ENCODE assay signal across 12 cellular contexts in the genomic region with DNA sequence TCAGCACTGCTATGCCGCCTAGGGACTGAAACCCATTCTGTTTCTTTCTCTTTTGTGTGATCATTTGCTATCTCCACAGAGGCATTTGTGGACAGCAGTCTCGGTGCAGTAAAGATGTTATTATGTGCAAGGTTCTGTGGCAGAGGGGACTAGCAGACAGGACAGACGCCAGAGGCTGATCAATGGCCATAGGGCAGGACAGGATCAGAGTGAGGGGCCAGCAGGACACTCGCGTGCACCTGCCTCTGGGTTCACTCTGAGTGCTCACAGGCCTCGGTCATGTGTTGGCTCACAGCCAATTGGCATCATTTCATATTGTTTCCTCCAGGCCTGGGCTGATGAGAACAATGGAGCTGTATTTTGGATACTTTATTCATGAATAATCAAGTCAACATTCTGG.
DNase-seq lines count a peak whose midpoint lies in the region; ATAC-seq and FAIRE-seq lines count a peak whose summit lies in the region.
"Had no signal": no experiment of that assay in that cellular context is flagged by ENCODE, and none has a peak within 500 bp of the region (broad histone marks: within the 10 kb centered on the region; RNA-seq: fewer than 3 reads in every experiment).

No MANE protein-coding gene starts in this region.

- H3K9me3 Mint-ChIP-seq in activated CD8-positive, alpha-beta T cell treated with anti-CD3 and anti-CD28 coated beads, Interleukin-2, amount 10 ng/mL, durations not matched to agents 7 days and 5 days (ENCODE audit: insufficient read depth), result no peaks in the 10 kb centered on the region
- no peaks in the 10 kb centered on the region for H3K9me3 Mint-ChIP-seq in stimulated activated naive B cell treated with anti-CD40 and anti-IgM and Interleukin-4, amounts not matched to agents 10 μg/mL and 1 μg/mL and 100 μg/mL, for 72 hours

- H3K36me3 Mint-ChIP-seq in activated CD8-positive, alpha-beta T cell treated with anti-CD3 and anti-CD28 coated beads, Interleukin-2, amount 10 ng/mL, durations not matched to agents 7 days and 5 days (ENCODE audit: low read depth), result no peaks in the 10 kb centered on the region
- no peaks in the 10 kb centered on the region for H3K36me3 Mint-ChIP-seq in stimulated activated naive B cell treated with anti-CD40 and anti-IgM and Interleukin-4, amounts not matched to agents 10 μg/mL and 1 μg/mL and 100 μg/mL, for 72 hours
- H3K36me3 Mint-ChIP-seq: immature natural killer cell had no signal

- WGBS in small intestine, 3 donors, result 16 to 43% (median 29%) methylated on average over 6 of the region's 6 CpGs

- H3K4me1 Mint-ChIP-seq in activated CD8-positive, alpha-beta T cell treated with anti-CD3 and anti-CD28 coated beads, Interleukin-2, amount 10 ng/mL, durations not matched to agents 7 days and 5 days (ENCODE audit: low read depth), result no peaks in the 10 kb centered on the region
- H3K4me1 Mint-ChIP-seq in stimulated activated naive B cell treated with anti-CD40 and anti-IgM and Interleukin-4, amounts not matched to agents 10 μg/mL and 1 μg/mL and 100 μg/mL, for 72 hours, result no peaks in the 10 kb centered on the region
- H3K4me1 Mint-ChIP-seq: immature natural killer cell had no signal

- no peak overlapping the region for H3K27ac ChIP-seq in small intestine (ENCODE audit: low read depth in 1 of 2, low read length in 1 of 2)
- H3K27ac ChIP-seq: PC-9, thoracic aorta had no signal

- no peaks in the 10 kb centered on the region for H3K27me3 Mint-ChIP-seq in activated CD8-positive, alpha-beta T cell treated with anti-CD3 and anti-CD28 coated beads, Interleukin-2, amount 10 ng/mL, durations not matched to agents 7 days and 5 days (ENCODE audit: low read depth)
- peaks cover 0 to 8% of the 10 kb centered on the region in 2 donors for H3K27me3 Mint-ChIP-seq in stimulated activated naive B cell treated with anti-CD40 and anti-IgM and Interleukin-4, amounts not matched to agents 10 μg/mL and 1 μg/mL and 100 μg/mL, for 72 hours

- no peaks in the 10 kb centered on the region for H3K9me3 ChIP-seq in small intestine (ENCODE audit: control insufficient read depth, low read depth)
- H3K9me3 ChIP-seq: thoracic aorta had no signal

- FAIRE-seq in small intestine (lab: Jason Lieb, UNC) (no peak), RCC 7860 (lab: Jason Lieb, UNC) (no peak)

- no peaks in the 10 kb centered on the region for H3K4me1 ChIP-seq in small intestine (ENCODE audit: control insufficient read depth in 2 of 2, insufficient read depth in 1 of 2, low read depth in 1 of 2, low read length in 1 of 2)

- DNase-seq in NCI-H2171 treated with DMSO at 0.1 percent for 48 hours (lab: John Stamatoyannopoulos, UW) (peak; percentile 8), NCI-H2171 (lab: John Stamatoyannopoulos, UW) (no peak), RPMI7951 (ENCODE audit: low read depth) (peak; percentile 33), globus pallidus (ENCODE audit: low spot score) (peak; percentile 43), small intestine (peak; percentile 2), RCC 7860 (ENCODE audit: low spot score) (no peak)
- no peak for DNase-seq in activated CD8-positive, alpha-beta T cell treated with anti-CD3 and anti-CD28 coated beads, Interleukin-2, amount 10 ng/mL, durations not matched to agents 7 days and 5 days
- DNase-seq in stimulated activated naive B cell treated with anti-CD40 and anti-IgM and Interleukin-4, amounts not matched to agents 10 μg/mL and 1 μg/mL and 100 μg/mL, for 72 hours, result no peak
- DNase-seq: cerebellar nuclear complex, immature natural killer cell had no signal

- H3K4me3 ChIP-seq in small intestine (ENCODE audit: low read depth in 1 of 2, low read length in 2 of 2), result no peak overlapping the region
- H3K4me3 ChIP-seq: PC-9, thoracic aorta had no signal

- no peak overlapping the region for H3K27ac Mint-ChIP-seq in activated CD8-positive, alpha-beta T cell treated with anti-CD3 and anti-CD28 coated beads, Interleukin-2, amount 10 ng/mL, durations not matched to agents 7 days and 5 days
- H3K27ac Mint-ChIP-seq in stimulated activated naive B cell treated with anti-CD40 and anti-IgM and Interleukin-4, amounts not matched to agents 10 μg/mL and 1 μg/mL and 100 μg/mL, for 72 hours, result no peak overlapping the region
- H3K27ac Mint-ChIP-seq: immature natural killer cell had no signal

- CTCF ChIA-PET in activated CD8-positive, alpha-beta T cell treated with anti-CD3 and anti-CD28 coated beads, Interleukin-2, amount 10 ng/mL, durations not matched to agents 7 days and 5 days (lab: Charles Lee), result no interaction called here

- no peak for ATAC-seq in activated CD8-positive, alpha-beta T cell treated with anti-CD3 and anti-CD28 coated beads, Interleukin-2, amount 10 ng/mL, durations not matched to agents 7 days and 5 days
- no peak for ATAC-seq in stimulated activated naive B cell treated with anti-CD40 and anti-IgM and Interleukin-4, amounts not matched to agents 10 μg/mL and 1 μg/mL and 100 μg/mL, for 72 hours (replicated peaks)

- H3K36me3 ChIP-seq in small intestine (ENCODE audit: control insufficient read depth in 2 of 2, insufficient read depth in 2 of 2, low read length in 2 of 2), result no peaks in the 10 kb centered on the region
- H3K36me3 ChIP-seq: thoracic aorta had no signal

- H3K27me3 ChIP-seq in small intestine (ENCODE audit: control insufficient read depth in 2 of 2, insufficient read depth in 2 of 2, low read length in 2 of 2), result no peaks in the 10 kb centered on the region

- POLR2A ChIA-PET in activated CD8-positive, alpha-beta T cell treated with anti-CD3 and anti-CD28 coated beads, Interleukin-2, amount 10 ng/mL, durations not matched to agents 7 days and 5 days (lab: Charles Lee), result no interaction called here

- no peak overlapping the region for H3K4me3 Mint-ChIP-seq in activated CD8-positive, alpha-beta T cell treated with anti-CD3 and anti-CD28 coated beads, Interleukin-2, amount 10 ng/mL, durations not matched to agents 7 days and 5 days
- H3K4me3 Mint-ChIP-seq in stimulated activated naive B cell treated with anti-CD40 and anti-IgM and Interleukin-4, amounts not matched to agents 10 μg/mL and 1 μg/mL and 100 μg/mL, for 72 hours, result no peak overlapping the region
- H3K4me3 Mint-ChIP-seq: immature natural killer cell had no signal

Comparison
In these comparisons a context has a peak if more than half of its experiments do, and no peak if none do; other contexts are left out.
1. DNase-seq: peak in NCI-H2171 treated with DMSO at 0.1 percent for 48 hours (single experiment), RPMI7951 (single experiment), globus pallidus (single experiment) and small intestine (single experiment); none in NCI-H2171 (single experiment), activated CD8-positive, alpha-beta T cell treated with anti-CD3 and anti-CD28 coated beads, Interleukin-2, amount 10 ng/mL, durations not matched to agents 7 days and 5 days (single experiment), stimulated activated naive B cell treated with anti-CD40 and anti-IgM and Interleukin-4, amounts not matched to agents 10 μg/mL and 1 μg/mL and 100 μg/mL, for 72 hours (single experiment) and RCC 7860 (single experiment).